In genomic region chr19:18117692-18118378, GRCh38 we compare ENCODE assay signal across 8 cellular contexts. TPM values are rescaled to one million over a fixed set of nuclear protein-coding genes. Genes with fewer than 3 reads are reported as not detected.
DNase-seq lines count a peak whose midpoint lies in the region; ATAC-seq and TF ChIP-seq lines count a peak whose summit lies in the region.

No MANE protein-coding gene starts in this region.

- POLR2A ChIA-PET in CD8-positive, alpha-beta T cell (lab: Charles Lee) = interaction anchor here (0.9 to 3.5 kb wide), 6 partner anchors 13 to 117 kb away, joined by 3 to 27 read pairs (median 4); partner anchors contain the start of gene PIK3R2

- H3K9me3 Mint-ChIP-seq in CD8-positive, alpha-beta T cell = no peaks in the 10 kb centered on the region

- H3K9me3 ChIP-seq in CD8-positive, alpha-beta T cell (ENCODE audit: low read length) = no peaks in the 10 kb centered on the region
- H3K9me3 ChIP-seq in HUES48 (ENCODE audit: control insufficient read depth, insufficient read depth, low read length) (no peaks in the 10 kb centered on the region), OCI-LY3 (ENCODE audit: insufficient read depth, low read length) (no peaks in the 10 kb centered on the region), mucosa of rectum (ENCODE audit: control insufficient read depth in 2 of 2, low read length in 2 of 2) (no peaks in the 10 kb centered on the region)

- peak overlapping the region; percentile 96 for H3K27ac Mint-ChIP-seq in CD8-positive, alpha-beta T cell

- peak overlapping the region; percentile 66 for H3K27ac ChIP-seq in CD8-positive, alpha-beta T cell (ENCODE audit: low read depth, low read length)
- peak overlapping the region; percentile 55 for H3K27ac ChIP-seq in HUES48 (ENCODE audit: low read depth, low read length)
- no peak overlapping the region for H3K27ac ChIP-seq in OCI-LY3 (ENCODE audit: low read length)
- H3K27ac ChIP-seq in mucosa of rectum (ENCODE audit: low read depth in 2 of 2, low read length in 2 of 2) = peak overlapping the region in 1 of 2 donors; percentile 56

- H3K4me2 ChIP-seq in OCI-LY3 (ENCODE audit: low read length) = peak overlapping the region; percentile 98

- peaks cover 26% of the 10 kb centered on the region for H4K20me1 ChIP-seq in OCI-LY3 (ENCODE audit: insufficient read depth, low read length)

- H3K36me3 ChIP-seq in CD8-positive, alpha-beta T cell (ENCODE audit: insufficient read depth, low read length) = peaks cover 12% of the 10 kb centered on the region
- H3K36me3 ChIP-seq in HUES48 (ENCODE audit: control insufficient read depth, insufficient read depth, low read length) (peaks cover 4% of the 10 kb centered on the region), OCI-LY3 (replicated peaks; ENCODE audit: low read depth, low read length) (peaks cover 17% of the 10 kb centered on the region), mucosa of rectum (ENCODE audit: control insufficient read depth in 2 of 2, insufficient read depth in 2 of 2, low read length in 2 of 2) (peaks cover 17 to 23% of the 10 kb centered on the region in 2 donors)

- intact Hi-C loops in CD8-positive, alpha-beta T cell (cut with DNase I, micrococcal nuclease) = loop anchor here (1.0 to 10.0 kb wide), 7 partner anchors 19 to 367 kb away; partner anchors contain the start of genes MPV17L2 (in 2 of the 2), FCHO1 (in 1 of the 2), LSM4 (in 1 of the 2) and MAST3 (in 1 of the 2)

- H3K27me3 ChIP-seq in CD8-positive, alpha-beta T cell (ENCODE audit: insufficient read depth, low read length) = no peaks in the 10 kb centered on the region
- H3K27me3 ChIP-seq in HUES48 (ENCODE audit: control insufficient read depth, insufficient read depth, low read length) (no peaks in the 10 kb centered on the region), OCI-LY3 (ENCODE audit: low read depth, low read length) (no peaks in the 10 kb centered on the region), mucosa of rectum (ENCODE audit: control insufficient read depth in 2 of 2, insufficient read depth in 2 of 2, low read length in 2 of 2) (no peaks in the 10 kb centered on the region)

- H3K27me3 Mint-ChIP-seq in CD8-positive, alpha-beta T cell (ENCODE audit: low read depth) = no peaks in the 10 kb centered on the region

- TF ChIP-seq POLR2A in erythroblast (IDR thresholded peaks at IDR 0.05; ENCODE audit: low read length) = no peak

- H3K9ac ChIP-seq in HUES48 (ENCODE audit: low read depth, low read length) (peak overlapping the region; percentile 85), OCI-LY3 (ENCODE audit: low read length) (peak overlapping the region; percentile 69), mucosa of rectum (ENCODE audit: low read depth in 1 of 2, low read length in 2 of 2) (peak overlapping the region; percentile 67 to 68)

- H3K4me1 ChIP-seq in CD8-positive, alpha-beta T cell (ENCODE audit: insufficient read depth, low read length) = peaks cover 32% of the 10 kb centered on the region
- H3K4me1 ChIP-seq in HUES48 (ENCODE audit: control insufficient read depth, insufficient read depth, low read length) = peaks cover 4% of the 10 kb centered on the region; the same call in 1 of the 2 replicates
- peaks cover 26% of the 10 kb centered on the region for H3K4me1 ChIP-seq in OCI-LY3 (ENCODE audit: low read length)
- peaks cover 19 to 22% of the 10 kb centered on the region in 2 donors for H3K4me1 ChIP-seq in mucosa of rectum (ENCODE audit: control insufficient read depth in 2 of 2, insufficient read depth in 2 of 2, low read length in 2 of 2)

- ATAC-seq in CD8-positive, alpha-beta T cell = peak; percentile 80
- peak; percentile 54 for ATAC-seq in GM21367 (IDR thresholded peaks at IDR 0.05; ENCODE audit: unreplicated experiment)

- peak overlapping the region; percentile 88 for H3K4me3 Mint-ChIP-seq in CD8-positive, alpha-beta T cell

- H3K4me3 ChIP-seq in CD8-positive, alpha-beta T cell (ENCODE audit: low read depth, low read length) = peak overlapping the region; percentile 58
- H3K4me3 ChIP-seq in HUES48 (ENCODE audit: low read depth, low read length) = peak overlapping the region; percentile 91
- peak overlapping the region; percentile 81 for H3K4me3 ChIP-seq in OCI-LY3 (ENCODE audit: low read length)
- H3K4me3 ChIP-seq in mucosa of rectum (ENCODE audit: low read length in 2 of 2) = peak overlapping the region; percentile 67 to 78

- H3K4me1 Mint-ChIP-seq in CD8-positive, alpha-beta T cell (ENCODE audit: low read depth) = peaks cover 38% of the 10 kb centered on the region

- no peak overlapping the region for H2AFZ ChIP-seq in OCI-LY3 (ENCODE audit: low read depth, low read length)

- H3K79me2 ChIP-seq in OCI-LY3 (ENCODE audit: low read length) = peaks cover 23% of the 10 kb centered on the region

- DNase-seq in CD8-positive, alpha-beta T cell = peak; percentile 91 to 99 (median 93)
- DNase-seq in activated T-cell treated with anti-CD3 and anti-CD28 coated beads for 4 hours (peak; percentile 96), erythroblast (lab: John Stamatoyannopoulos, UW) (peak; percentile 95 to 99)
- peak; percentile 85 to 91 for DNase-seq in stimulated activated CD8-positive, alpha-beta memory T cell treated with anti-CD3 and anti-CD28 coated beads, Interleukin-4, amount 100 ng/mL, for 1 hour (ENCODE audit: low read depth in 2 of 2, low spot score in 1 of 2)

- TF ChIP-seq CTCF in CD8-positive, alpha-beta T cell (IDR thresholded peaks at IDR 0.05) = no peak
- no peak for TF ChIP-seq CTCF in OCI-LY3 (IDR thresholded peaks at IDR 0.05; ENCODE audit: low read depth, low read length)

- CTCF ChIA-PET in CD8-positive, alpha-beta T cell (lab: Charles Lee) = interaction anchor here (1.1 to 3.2 kb wide), 6 partner anchors 9 to 67 kb away, joined by 3 to 11 read pairs (median 5); no protein-coding TSS in a partner anchor

- H3K36me3 Mint-ChIP-seq in CD8-positive, alpha-beta T cell = peaks cover 32% of the 10 kb centered on the region

RNA-seq across cellular contexts. Expression of gene MAST3, which starts 20.3 kb away (rescaled TPM):
- 10 to 100 TPM; 13.7 to 15.2 TPM for total RNA-seq in CD8-positive, alpha-beta T cell

RNA-seq across cellular contexts. Expression of gene IL12RB1, which starts 31.1 kb away (rescaled TPM):
- 10 to 100 TPM; 22.7 to 25.6 TPM for total RNA-seq in CD8-positive, alpha-beta T cell

RNA-seq across cellular contexts. Expression of gene PIK3R2, which starts 35.1 kb away (rescaled TPM):
- 1 to 10 TPM; 3.6 to 3.9 TPM for total RNA-seq in CD8-positive, alpha-beta T cell

RNA-seq across cellular contexts. Expression of gene IFI30, which starts 55.8 kb away (rescaled TPM):
- 1 to 10 TPM; 1.6 to 1.8 TPM for total RNA-seq in CD8-positive, alpha-beta T cell
